ENCODE assay signal across 1 cellular context in the genomic region with DNA sequence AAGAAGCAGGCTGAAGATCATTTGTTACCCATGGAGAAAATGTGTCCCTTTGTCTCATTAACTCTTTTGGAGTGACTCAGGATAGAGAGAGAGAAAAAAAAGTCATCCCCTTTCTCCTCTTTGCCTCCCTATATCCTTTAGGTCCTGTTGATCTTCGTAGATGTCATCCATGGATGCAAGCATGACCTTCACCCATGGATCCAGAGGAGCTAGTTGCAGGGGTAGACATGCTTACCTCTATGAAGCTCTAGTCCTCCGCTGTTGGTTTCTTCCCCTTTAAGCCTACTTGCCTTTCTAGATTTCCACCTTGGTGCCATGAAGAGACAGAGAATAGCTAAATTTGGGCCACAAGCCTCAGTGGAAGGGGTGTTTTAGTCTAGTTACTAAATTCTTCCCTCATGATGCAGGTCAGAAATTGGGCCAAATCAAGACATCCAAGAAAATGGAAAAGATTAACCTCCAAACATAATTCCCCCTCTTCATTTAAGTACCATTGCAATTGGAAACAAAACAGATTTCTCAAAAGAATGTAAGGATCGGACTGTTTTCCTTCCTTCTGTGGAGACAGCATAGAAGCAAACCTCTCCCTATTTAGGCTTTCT.
TF ChIP-seq lines count a peak whose summit lies in the region.

No MANE protein-coding gene starts in this region.

TF ChIP-seq in SK-N-SH treated with all-trans-retinoic acid at 6 μM for 48 hours, 23 proteins besides CTCF, POLR2A, EP300 and RAD21 (continued from another document):
- TF ChIP-seq PPARA (CRISPR knock-in tag; IDR thresholded peaks at IDR 0.05; ENCODE audit: borderline replicate concordance) (no peak), GLIS3 (CRISPR knock-in tag; IDR thresholded peaks at IDR 0.05) (no peak), ZNF8 (CRISPR knock-in tag; IDR thresholded peaks at IDR 0.05) (no peak), ZNF70 (CRISPR knock-in tag; IDR thresholded peaks at IDR 0.05) (no peak), ESRRG (CRISPR knock-in tag; IDR thresholded peaks at IDR 0.05) (no peak), ZNF565 (CRISPR knock-in tag; conservative IDR thresholded peaks at IDR 0.05; ENCODE audit: low read depth) (no peak), OSR1 (CRISPR knock-in tag; IDR thresholded peaks at IDR 0.05) (no peak), TCF4 (CRISPR knock-in tag; IDR thresholded peaks at IDR 0.05; ENCODE audit: borderline replicate concordance) (no peak), ZFP3 (CRISPR knock-in tag; IDR thresholded peaks at IDR 0.05) (no peak)
- TF ChIP-seq, protein P1, sequence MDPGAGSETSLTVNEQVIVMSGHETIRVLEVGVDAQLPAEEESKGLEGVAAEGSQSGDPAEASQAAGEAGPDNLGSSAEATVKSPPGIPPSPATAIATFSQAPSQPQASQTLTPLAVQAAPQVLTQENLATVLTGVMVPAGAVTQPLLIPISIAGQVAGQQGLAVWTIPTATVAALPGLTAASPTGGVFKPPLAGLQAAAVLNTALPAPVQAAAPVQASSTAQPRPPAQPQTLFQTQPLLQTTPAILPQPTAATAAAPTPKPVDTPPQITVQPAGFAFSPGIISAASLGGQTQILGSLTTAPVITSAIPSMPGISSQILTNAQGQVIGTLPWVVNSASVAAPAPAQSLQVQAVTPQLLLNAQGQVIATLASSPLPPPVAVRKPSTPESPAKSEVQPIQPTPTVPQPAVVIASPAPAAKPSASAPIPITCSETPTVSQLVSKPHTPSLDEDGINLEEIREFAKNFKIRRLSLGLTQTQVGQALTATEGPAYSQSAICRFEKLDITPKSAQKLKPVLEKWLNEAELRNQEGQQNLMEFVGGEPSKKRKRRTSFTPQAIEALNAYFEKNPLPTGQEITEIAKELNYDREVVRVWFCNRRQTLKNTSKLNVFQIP (CRISPR knock-in tag; IDR thresholded peaks at IDR 0.05; ENCODE audit: borderline replicate concordance, low read depth): no peak
- TF ChIP-seq, protein P2, sequence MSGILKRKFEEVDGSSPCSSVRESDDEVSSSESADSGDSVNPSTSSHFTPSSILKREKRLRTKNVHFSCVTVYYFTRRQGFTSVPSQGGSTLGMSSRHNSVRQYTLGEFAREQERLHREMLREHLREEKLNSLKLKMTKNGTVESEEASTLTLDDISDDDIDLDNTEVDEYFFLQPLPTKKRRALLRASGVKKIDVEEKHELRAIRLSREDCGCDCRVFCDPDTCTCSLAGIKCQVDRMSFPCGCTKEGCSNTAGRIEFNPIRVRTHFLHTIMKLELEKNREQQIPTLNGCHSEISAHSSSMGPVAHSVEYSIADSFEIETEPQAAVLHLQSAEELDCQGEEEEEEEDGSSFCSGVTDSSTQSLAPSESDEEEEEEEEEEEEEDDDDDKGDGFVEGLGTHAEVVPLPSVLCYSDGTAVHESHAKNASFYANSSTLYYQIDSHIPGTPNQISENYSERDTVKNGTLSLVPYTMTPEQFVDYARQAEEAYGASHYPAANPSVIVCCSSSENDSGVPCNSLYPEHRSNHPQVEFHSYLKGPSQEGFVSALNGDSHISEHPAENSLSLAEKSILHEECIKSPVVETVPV (CRISPR knock-in tag; IDR thresholded peaks at IDR 0.05): no peak
